1 cellular context compared by ENCODE assay signal in genomic region chr9:131502781-131503625, GRCh38.
A peak's percentile ranks its signal among the peaks of the same experiment; 100 is the strongest.
TF ChIP-seq lines count a peak whose summit lies in the region.

A gene with protein sequence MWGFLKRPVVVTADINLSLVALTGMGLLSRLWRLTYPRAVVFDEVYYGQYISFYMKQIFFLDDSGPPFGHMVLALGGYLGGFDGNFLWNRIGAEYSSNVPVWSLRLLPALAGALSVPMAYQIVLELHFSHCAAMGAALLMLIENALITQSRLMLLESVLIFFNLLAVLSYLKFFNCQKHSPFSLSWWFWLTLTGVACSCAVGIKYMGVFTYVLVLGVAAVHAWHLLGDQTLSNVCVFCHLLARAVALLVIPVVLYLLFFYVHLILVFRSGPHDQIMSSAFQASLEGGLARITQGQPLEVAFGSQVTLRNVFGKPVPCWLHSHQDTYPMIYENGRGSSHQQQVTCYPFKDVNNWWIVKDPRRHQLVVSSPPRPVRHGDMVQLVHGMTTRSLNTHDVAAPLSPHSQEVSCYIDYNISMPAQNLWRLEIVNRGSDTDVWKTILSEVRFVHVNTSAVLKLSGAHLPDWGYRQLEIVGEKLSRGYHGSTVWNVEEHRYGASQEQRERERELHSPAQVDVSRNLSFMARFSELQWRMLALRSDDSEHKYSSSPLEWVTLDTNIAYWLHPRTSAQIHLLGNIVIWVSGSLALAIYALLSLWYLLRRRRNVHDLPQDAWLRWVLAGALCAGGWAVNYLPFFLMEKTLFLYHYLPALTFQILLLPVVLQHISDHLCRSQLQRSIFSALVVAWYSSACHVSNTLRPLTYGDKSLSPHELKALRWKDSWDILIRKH (plus strand): TSS chr9:131502918. CDS start chr9:131504219, 1,301 bp downstream.

TF ChIP-seq in HepG2, 621 proteins besides CTCF, POLR2A, EP300 and RAD21 (continued from another document and continues in another):
- TF ChIP-seq, protein P1, sequence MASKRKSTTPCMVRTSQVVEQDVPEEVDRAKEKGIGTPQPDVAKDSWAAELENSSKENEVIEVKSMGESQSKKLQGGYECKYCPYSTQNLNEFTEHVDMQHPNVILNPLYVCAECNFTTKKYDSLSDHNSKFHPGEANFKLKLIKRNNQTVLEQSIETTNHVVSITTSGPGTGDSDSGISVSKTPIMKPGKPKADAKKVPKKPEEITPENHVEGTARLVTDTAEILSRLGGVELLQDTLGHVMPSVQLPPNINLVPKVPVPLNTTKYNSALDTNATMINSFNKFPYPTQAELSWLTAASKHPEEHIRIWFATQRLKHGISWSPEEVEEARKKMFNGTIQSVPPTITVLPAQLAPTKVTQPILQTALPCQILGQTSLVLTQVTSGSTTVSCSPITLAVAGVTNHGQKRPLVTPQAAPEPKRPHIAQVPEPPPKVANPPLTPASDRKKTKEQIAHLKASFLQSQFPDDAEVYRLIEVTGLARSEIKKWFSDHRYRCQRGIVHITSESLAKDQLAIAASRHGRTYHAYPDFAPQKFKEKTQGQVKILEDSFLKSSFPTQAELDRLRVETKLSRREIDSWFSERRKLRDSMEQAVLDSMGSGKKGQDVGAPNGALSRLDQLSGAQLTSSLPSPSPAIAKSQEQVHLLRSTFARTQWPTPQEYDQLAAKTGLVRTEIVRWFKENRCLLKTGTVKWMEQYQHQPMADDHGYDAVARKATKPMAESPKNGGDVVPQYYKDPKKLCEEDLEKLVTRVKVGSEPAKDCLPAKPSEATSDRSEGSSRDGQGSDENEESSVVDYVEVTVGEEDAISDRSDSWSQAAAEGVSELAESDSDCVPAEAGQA (IDR thresholded peaks at IDR 0.05; ENCODE audit: low read depth): peak; percentile 57; the same call in 1 of the 2 replicates
- TF ChIP-seq, protein P1 (CRISPR knock-in tag; IDR thresholded peaks at IDR 0.05; ENCODE audit: borderline replicate concordance): no peak
- TF ChIP-seq ZIK1 (CRISPR knock-in tag; IDR thresholded peaks at IDR 0.05; ENCODE audit: borderline replicate concordance, low read depth): peak; percentile 27; the same call in 1 of the 2 replicates
- peak; percentile 50; the same call in 1 of the 2 replicates for TF ChIP-seq ZNF44 (CRISPR knock-in tag; IDR thresholded peaks at IDR 0.05)
- no peak for TF ChIP-seq SMC3 (IDR thresholded peaks at IDR 0.05; ENCODE audit: low read length)
- peak; percentile 89 for TF ChIP-seq THAP11 (CRISPR knock-in tag; IDR thresholded peaks at IDR 0.05)
- no peak for TF ChIP-seq PRPF4 (IDR thresholded peaks at IDR 0.05; ENCODE audit: low read depth, low read length, poor library complexity, severe bottlenecking)
- peak; percentile 37; the same call in 1 of the 2 replicates for TF ChIP-seq ELF3 (CRISPR knock-in tag; IDR thresholded peaks at IDR 0.05)
- TF ChIP-seq PAX8 (CRISPR knock-in tag; IDR thresholded peaks at IDR 0.05; ENCODE audit: borderline replicate concordance): peak; percentile 29; the same call in 1 of the 2 replicates
- TF ChIP-seq RCOR2 (CRISPR knock-in tag; IDR thresholded peaks at IDR 0.05): no peak
- TF ChIP-seq ZMAT3 (CRISPR knock-in tag; conservative IDR thresholded peaks at IDR 0.05): no peak
- TF ChIP-seq, protein P2, sequence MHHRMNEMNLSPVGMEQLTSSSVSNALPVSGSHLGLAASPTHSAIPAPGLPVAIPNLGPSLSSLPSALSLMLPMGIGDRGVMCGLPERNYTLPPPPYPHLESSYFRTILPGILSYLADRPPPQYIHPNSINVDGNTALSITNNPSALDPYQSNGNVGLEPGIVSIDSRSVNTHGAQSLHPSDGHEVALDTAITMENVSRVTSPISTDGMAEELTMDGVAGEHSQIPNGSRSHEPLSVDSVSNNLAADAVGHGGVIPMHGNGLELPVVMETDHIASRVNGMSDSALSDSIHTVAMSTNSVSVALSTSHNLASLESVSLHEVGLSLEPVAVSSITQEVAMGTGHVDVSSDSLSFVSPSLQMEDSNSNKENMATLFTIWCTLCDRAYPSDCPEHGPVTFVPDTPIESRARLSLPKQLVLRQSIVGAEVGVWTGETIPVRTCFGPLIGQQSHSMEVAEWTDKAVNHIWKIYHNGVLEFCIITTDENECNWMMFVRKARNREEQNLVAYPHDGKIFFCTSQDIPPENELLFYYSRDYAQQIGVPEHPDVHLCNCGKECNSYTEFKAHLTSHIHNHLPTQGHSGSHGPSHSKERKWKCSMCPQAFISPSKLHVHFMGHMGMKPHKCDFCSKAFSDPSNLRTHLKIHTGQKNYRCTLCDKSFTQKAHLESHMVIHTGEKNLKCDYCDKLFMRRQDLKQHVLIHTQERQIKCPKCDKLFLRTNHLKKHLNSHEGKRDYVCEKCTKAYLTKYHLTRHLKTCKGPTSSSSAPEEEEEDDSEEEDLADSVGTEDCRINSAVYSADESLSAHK (CRISPR knock-in tag; IDR thresholded peaks at IDR 0.05; ENCODE audit: borderline replicate concordance): peak; percentile 82; the same call in 1 of the 2 replicates
- no peak for TF ChIP-seq TEAD2 (CRISPR knock-in tag; IDR thresholded peaks at IDR 0.05)
- TF ChIP-seq ZNF567 (CRISPR knock-in tag; IDR thresholded peaks at IDR 0.05; ENCODE audit: borderline replicate concordance): peak; percentile 93
- TF ChIP-seq MXI1 (IDR thresholded peaks at IDR 0.05; ENCODE audit: borderline replicate concordance, low read depth, low read length): peak; percentile 13; the same call in 1 of the 3 replicates
- TF ChIP-seq ZNF260 (CRISPR knock-in tag; IDR thresholded peaks at IDR 0.05; ENCODE audit: borderline replicate concordance, low read depth): peak; percentile 92; the same call in 1 of the 2 replicates
- TF ChIP-seq KLF16 (CRISPR knock-in tag; IDR thresholded peaks at IDR 0.05): peak in 1 of 2 experiments; percentile 83; a peak in 2 of 4 replicates
- TF ChIP-seq ZNF318 (CRISPR knock-in tag; IDR thresholded peaks at IDR 0.05): 0 out of 2 replicates have a peak, but pooled peaks have one; percentile 73
- TF ChIP-seq ZNF468 (CRISPR knock-in tag; IDR thresholded peaks at IDR 0.05): no peak
- TF ChIP-seq ZNF782 (CRISPR knock-in tag; IDR thresholded peaks at IDR 0.05; ENCODE audit: borderline replicate concordance): peak; percentile 47
- TF ChIP-seq, protein P3, sequence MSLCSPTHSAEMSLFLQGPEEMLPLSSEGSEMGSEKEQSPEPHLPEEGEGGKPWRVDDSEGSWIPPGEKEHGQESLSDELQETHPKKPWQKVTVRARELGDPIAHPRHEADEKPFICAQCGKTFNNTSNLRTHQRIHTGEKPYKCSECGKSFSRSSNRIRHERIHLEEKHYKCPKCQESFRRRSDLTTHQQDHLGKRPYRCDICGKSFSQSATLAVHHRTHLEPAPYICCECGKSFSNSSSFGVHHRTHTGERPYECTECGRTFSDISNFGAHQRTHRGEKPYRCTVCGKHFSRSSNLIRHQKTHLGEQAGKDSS (CRISPR knock-in tag; IDR thresholded peaks at IDR 0.05; ENCODE audit: borderline replicate concordance, low read depth): no peak; the same call in 1 of the 2 replicates
- peak; percentile 83 for TF ChIP-seq KAT8 (CRISPR knock-in tag; IDR thresholded peaks at IDR 0.05)
- TF ChIP-seq NR0B2 (CRISPR knock-in tag; IDR thresholded peaks at IDR 0.05): peak; percentile 57; the same call in 1 of the 2 replicates
- TF ChIP-seq, protein P4, sequence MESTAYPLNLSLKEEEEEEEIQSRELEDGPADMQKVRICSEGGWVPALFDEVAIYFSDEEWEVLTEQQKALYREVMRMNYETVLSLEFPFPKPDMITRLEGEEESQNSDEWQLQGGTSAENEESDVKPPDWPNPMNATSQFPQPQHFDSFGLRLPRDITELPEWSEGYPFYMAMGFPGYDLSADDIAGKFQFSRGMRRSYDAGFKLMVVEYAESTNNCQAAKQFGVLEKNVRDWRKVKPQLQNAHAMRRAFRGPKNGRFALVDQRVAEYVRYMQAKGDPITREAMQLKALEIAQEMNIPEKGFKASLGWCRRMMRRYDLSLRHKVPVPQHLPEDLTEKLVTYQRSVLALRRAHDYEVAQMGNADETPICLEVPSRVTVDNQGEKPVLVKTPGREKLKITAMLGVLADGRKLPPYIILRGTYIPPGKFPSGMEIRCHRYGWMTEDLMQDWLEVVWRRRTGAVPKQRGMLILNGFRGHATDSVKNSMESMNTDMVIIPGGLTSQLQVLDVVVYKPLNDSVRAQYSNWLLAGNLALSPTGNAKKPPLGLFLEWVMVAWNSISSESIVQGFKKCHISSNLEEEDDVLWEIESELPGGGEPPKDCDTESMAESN (CRISPR knock-in tag; conservative IDR thresholded peaks at IDR 0.05): peak; percentile 69; the same call in 1 of the 2 replicates
- peak; percentile 93 for TF ChIP-seq SMAD1 (CRISPR knock-in tag; IDR thresholded peaks at IDR 0.05; ENCODE audit: borderline replicate concordance, low read depth)
- TF ChIP-seq, protein P5, sequence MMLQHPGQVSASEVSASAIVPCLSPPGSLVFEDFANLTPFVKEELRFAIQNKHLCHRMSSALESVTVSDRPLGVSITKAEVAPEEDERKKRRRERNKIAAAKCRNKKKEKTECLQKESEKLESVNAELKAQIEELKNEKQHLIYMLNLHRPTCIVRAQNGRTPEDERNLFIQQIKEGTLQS (CRISPR knock-in tag; IDR thresholded peaks at IDR 0.05): 0 out of 2 replicates have a peak, but pooled peaks have one; percentile 8
- TF ChIP-seq ZNF20 (CRISPR knock-in tag; IDR thresholded peaks at IDR 0.05): no peak
- peak; percentile 95 for TF ChIP-seq POLR2AphosphoS2 (IDR thresholded peaks at IDR 0.05; ENCODE audit: low read depth, low read length)
